In the genomic region with DNA sequence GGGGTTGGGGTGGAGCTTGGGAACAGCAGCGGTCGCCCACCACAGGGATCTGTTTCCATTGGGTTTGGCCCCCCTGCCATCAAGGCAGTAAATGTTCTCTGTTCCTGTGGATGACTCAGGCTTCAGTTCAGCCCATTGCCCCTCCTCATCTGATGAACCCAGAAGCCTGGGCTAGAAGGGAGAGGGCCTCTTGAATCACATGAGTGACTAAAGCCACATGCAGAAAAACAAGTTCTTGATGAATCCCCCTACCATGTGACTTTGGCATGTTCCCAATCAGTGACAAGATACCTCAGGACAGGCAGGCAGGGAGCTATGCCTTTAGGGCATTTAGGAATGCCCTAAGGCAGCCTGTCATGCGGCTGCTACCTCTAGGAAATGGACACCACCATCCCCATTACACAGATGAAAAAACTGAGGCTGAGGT, we compare ENCODE assay signal across 9 cellular contexts. TPM values are rescaled to one million over a fixed set of nuclear protein-coding genes. Genes with fewer than 3 reads are reported as not detected.
A peak's percentile ranks its signal among the peaks of the same experiment; 100 is the strongest.
DNase-seq lines count a peak whose midpoint lies in the region; ATAC-seq and FAIRE-seq lines count a peak whose summit lies in the region.
"Had no signal": no experiment of that assay in that cellular context is flagged by ENCODE, and none has a peak within 500 bp of the region (broad histone marks: within the 10 kb centered on the region; RNA-seq: fewer than 3 reads in every experiment).

No MANE protein-coding gene starts in this region.

- H3K4me1 Mint-ChIP-seq in stimulated activated memory B cell treated with anti-CD40 and anti-IgM and Interleukin-4, amounts not matched to agents 10 μg/mL and 1 μg/mL and 100 μg/mL, for 72 hours = peaks cover 18% of the 10 kb centered on the region

- peaks cover 79% of the 10 kb centered on the region for H3K27me3 Mint-ChIP-seq in stimulated activated memory B cell treated with anti-CD40 and anti-IgM and Interleukin-4, amounts not matched to agents 10 μg/mL and 1 μg/mL and 100 μg/mL, for 72 hours

- FAIRE-seq in GM19239 (lab: Jason Lieb, UNC) = no peak

- no peak overlapping the region for H3K27ac Mint-ChIP-seq in stimulated activated memory B cell treated with anti-CD40 and anti-IgM and Interleukin-4, amounts not matched to agents 10 μg/mL and 1 μg/mL and 100 μg/mL, for 72 hours

- H3K9me3 Mint-ChIP-seq in stimulated activated memory B cell treated with anti-CD40 and anti-IgM and Interleukin-4, amounts not matched to agents 10 μg/mL and 1 μg/mL and 100 μg/mL, for 72 hours = no peaks in the 10 kb centered on the region

- DNase-seq in A172 (ENCODE audit: low spot score) (peak; percentile 68), HS-5 (ENCODE audit: low read depth) (peak; percentile 39), GM19239 (ENCODE audit: insufficient read length, low spot score) (no peak)
- DNase-seq: SW 1271 had no signal

- H3K36me3 ChIP-seq in mucosa of rectum (ENCODE audit: control insufficient read depth in 2 of 2, insufficient read depth in 2 of 2, low read length in 2 of 2) = no peaks in the 10 kb centered on the region

- H3K27ac ChIP-seq in cingulate gyrus (ENCODE audit: low read depth, low read length) (peak overlapping the region; percentile 69), mucosa of rectum (ENCODE audit: low read depth in 2 of 2, low read length in 2 of 2) (peak overlapping the region; percentile 78 to 82)

- H3K4me1 ChIP-seq in mucosa of rectum (ENCODE audit: control insufficient read depth in 2 of 2, insufficient read depth in 2 of 2, low read length in 2 of 2) = peaks cover 12 to 13% of the 10 kb centered on the region in 2 donors

- no peaks in the 10 kb centered on the region for H3K36me3 Mint-ChIP-seq in stimulated activated memory B cell treated with anti-CD40 and anti-IgM and Interleukin-4, amounts not matched to agents 10 μg/mL and 1 μg/mL and 100 μg/mL, for 72 hours

- no peaks in the 10 kb centered on the region for H3K9me3 ChIP-seq in mucosa of rectum (ENCODE audit: control insufficient read depth in 2 of 2, low read length in 2 of 2)

- H3K4me3 Mint-ChIP-seq in stimulated activated memory B cell treated with anti-CD40 and anti-IgM and Interleukin-4, amounts not matched to agents 10 μg/mL and 1 μg/mL and 100 μg/mL, for 72 hours = no peak overlapping the region

- H3K9ac ChIP-seq in mucosa of rectum (ENCODE audit: low read depth in 1 of 2, low read length in 2 of 2) = no peak overlapping the region

- no peak for ATAC-seq in HG03280 (IDR thresholded peaks at IDR 0.05; ENCODE audit: unreplicated experiment)
- ATAC-seq in HG02623 (IDR thresholded peaks at IDR 0.05; ENCODE audit: unreplicated experiment) = no peak
- no peak for ATAC-seq in stimulated activated memory B cell treated with anti-CD40 and anti-IgM and Interleukin-4, amounts not matched to agents 10 μg/mL and 1 μg/mL and 100 μg/mL, for 72 hours

- no peak overlapping the region for H3K4me3 ChIP-seq in mucosa of rectum (ENCODE audit: low read length in 2 of 2)

- peaks cover 0 to 3% of the 10 kb centered on the region in 2 donors for H3K27me3 ChIP-seq in mucosa of rectum (ENCODE audit: control insufficient read depth in 2 of 2, insufficient read depth in 2 of 2, low read length in 2 of 2)

RNA-seq across cellular contexts. Expression of a gene that starts 2.5 kb away (rescaled TPM):
- 13.1 and 15.0 TPM in 2 replicates for total RNA-seq in A172 (2014; rRNA removed; shearing (Covaris generic))
